7 cellular contexts compared by ENCODE assay signal in genomic region chr4:6695660-6696581, GRCh38. TPM values are rescaled to one million over a fixed set of nuclear protein-coding genes. Genes with fewer than 3 reads are reported as not detected.
DNase-seq lines count a peak whose midpoint lies in the region; ATAC-seq lines count a peak whose summit lies in the region.

No MANE protein-coding gene starts in this region.

- no peaks in the 10 kb centered on the region for H3K9me3 Mint-ChIP-seq in activated CD4-positive, alpha-beta T cell treated with anti-CD3 and anti-CD28 coated beads, Interleukin-2, amount 10 ng/mL, durations not matched to agents 7 days and 5 days

- POLR2A ChIA-PET in activated CD4-positive, alpha-beta T cell treated with anti-CD3 and anti-CD28 coated beads, Interleukin-2, amount 10 ng/mL, durations not matched to agents 7 days and 5 days (lab: Charles Lee) = interaction anchor here (0.6 kb wide), 1 partner anchor 203 kb away, joined by 6 read pairs; no protein-coding TSS in a partner anchor

- H3K27me3 Mint-ChIP-seq in activated CD4-positive, alpha-beta T cell treated with anti-CD3 and anti-CD28 coated beads, Interleukin-2, amount 10 ng/mL, durations not matched to agents 7 days and 5 days = no peaks in the 10 kb centered on the region

- intact Hi-C loops in Right ventricle myocardium superior (cut with DNase I) = no loop called here

- DNase-seq in KG1 (lab: John Stamatoyannopoulos, UW) (peak; percentile 61), Right ventricle myocardium superior (no peak), nucleus accumbens (lab: John Stamatoyannopoulos, UW) (no peak), D341Med (ENCODE audit: low spot score) (no peak)
- DNase-seq in activated CD4-positive, alpha-beta T cell treated with anti-CD3 and anti-CD28 coated beads, Interleukin-2, amount 10 ng/mL, durations not matched to agents 7 days and 5 days = peak; percentile 82
- no peak for DNase-seq in stimulated activated naive CD8-positive, alpha-beta T cell treated with anti-CD3 and anti-CD28 coated beads, Interleukin-15, Interleukin-2, amounts not matched to agents 100 U/mL and 50 U/mL, for 24 hours

- ATAC-seq in Right ventricle myocardium superior (ENCODE audit: poor library complexity) (peak; percentile 9), GM21390 (IDR thresholded peaks at IDR 0.05; ENCODE audit: unreplicated experiment) (no peak)
- peak; percentile 57 for ATAC-seq in stimulated activated naive CD8-positive, alpha-beta T cell treated with anti-CD3 and anti-CD28 coated beads, Interleukin-15, Interleukin-2, amounts not matched to agents 100 U/mL and 50 U/mL, for 24 hours

- H3K4me3 Mint-ChIP-seq in activated CD4-positive, alpha-beta T cell treated with anti-CD3 and anti-CD28 coated beads, Interleukin-2, amount 10 ng/mL, durations not matched to agents 7 days and 5 days = peak overlapping the region; percentile 20

- H3K27ac Mint-ChIP-seq in activated CD4-positive, alpha-beta T cell treated with anti-CD3 and anti-CD28 coated beads, Interleukin-2, amount 10 ng/mL, durations not matched to agents 7 days and 5 days = peak overlapping the region; percentile 96

- peaks cover 87% of the 10 kb centered on the region for H3K4me1 Mint-ChIP-seq in activated CD4-positive, alpha-beta T cell treated with anti-CD3 and anti-CD28 coated beads, Interleukin-2, amount 10 ng/mL, durations not matched to agents 7 days and 5 days

- peaks cover 26% of the 10 kb centered on the region for H3K36me3 Mint-ChIP-seq in activated CD4-positive, alpha-beta T cell treated with anti-CD3 and anti-CD28 coated beads, Interleukin-2, amount 10 ng/mL, durations not matched to agents 7 days and 5 days (ENCODE audit: low read depth)

- CTCF ChIA-PET in activated CD4-positive, alpha-beta T cell treated with anti-CD3 and anti-CD28 coated beads, Interleukin-2, amount 10 ng/mL, durations not matched to agents 7 days and 5 days (lab: Charles Lee) = interaction anchor here (0.8 to 3.0 kb wide), 6 partner anchors 9 to 375 kb away, joined by 3 to 16 read pairs (median 6); partner anchors contain the start of genes BLOC1S4 and MRFAP1L1

RNA-seq across cellular contexts. Expression of gene S100P, which starts 2.2 kb away (rescaled TPM):
- total RNA-seq in activated CD4-positive, alpha-beta T cell treated with anti-CD3 and anti-CD28 coated beads, Interleukin-2, amount 10 ng/mL, durations not matched to agents 7 days and 5 days = 1 to 10 TPM; 5.3 to 7.2 TPM
- total RNA-seq in Right ventricle myocardium superior = not detected

RNA-seq across cellular contexts. Expression of gene MRFAP1L1, which starts 13.7 kb away (rescaled TPM):
- total RNA-seq in activated CD4-positive, alpha-beta T cell treated with anti-CD3 and anti-CD28 coated beads, Interleukin-2, amount 10 ng/mL, durations not matched to agents 7 days and 5 days = 10 to 100 TPM; 74.5 to 74.9 TPM
- total RNA-seq in Right ventricle myocardium superior = 39.7 TPM

RNA-seq across cellular contexts. Expression of gene BLOC1S4, which starts 20.1 kb away (rescaled TPM):
- total RNA-seq in activated CD4-positive, alpha-beta T cell treated with anti-CD3 and anti-CD28 coated beads, Interleukin-2, amount 10 ng/mL, durations not matched to agents 7 days and 5 days = 10 to 100 TPM; 16.6 to 17.6 TPM
- total RNA-seq in Right ventricle myocardium superior = 6.0 TPM

RNA-seq across cellular contexts. Expression of gene MRFAP1, which starts 55.4 kb away (rescaled TPM):
- total RNA-seq in activated CD4-positive, alpha-beta T cell treated with anti-CD3 and anti-CD28 coated beads, Interleukin-2, amount 10 ng/mL, durations not matched to agents 7 days and 5 days = 100 to 1,000 TPM in 1 of 2 experiments, 10 to 100 TPM in 1; 91.3 to 107 TPM
- total RNA-seq in Right ventricle myocardium superior = 219 TPM

Comparison
In these comparisons a context has a peak if more than half of its experiments do, and no peak if none do; other contexts are left out.
1. DNase-seq: peak in KG1 (single experiment) and activated CD4-positive, alpha-beta T cell treated with anti-CD3 and anti-CD28 coated beads, Interleukin-2, amount 10 ng/mL, durations not matched to agents 7 days and 5 days (single experiment); none in Right ventricle myocardium superior (single experiment), stimulated activated naive CD8-positive, alpha-beta T cell treated with anti-CD3 and anti-CD28 coated beads, Interleukin-15, Interleukin-2, amounts not matched to agents 100 U/mL and 50 U/mL, for 24 hours (single experiment), nucleus accumbens (0 of 56) and D341Med (single experiment).